21 cellular contexts compared by ENCODE assay signal in the genomic region with DNA sequence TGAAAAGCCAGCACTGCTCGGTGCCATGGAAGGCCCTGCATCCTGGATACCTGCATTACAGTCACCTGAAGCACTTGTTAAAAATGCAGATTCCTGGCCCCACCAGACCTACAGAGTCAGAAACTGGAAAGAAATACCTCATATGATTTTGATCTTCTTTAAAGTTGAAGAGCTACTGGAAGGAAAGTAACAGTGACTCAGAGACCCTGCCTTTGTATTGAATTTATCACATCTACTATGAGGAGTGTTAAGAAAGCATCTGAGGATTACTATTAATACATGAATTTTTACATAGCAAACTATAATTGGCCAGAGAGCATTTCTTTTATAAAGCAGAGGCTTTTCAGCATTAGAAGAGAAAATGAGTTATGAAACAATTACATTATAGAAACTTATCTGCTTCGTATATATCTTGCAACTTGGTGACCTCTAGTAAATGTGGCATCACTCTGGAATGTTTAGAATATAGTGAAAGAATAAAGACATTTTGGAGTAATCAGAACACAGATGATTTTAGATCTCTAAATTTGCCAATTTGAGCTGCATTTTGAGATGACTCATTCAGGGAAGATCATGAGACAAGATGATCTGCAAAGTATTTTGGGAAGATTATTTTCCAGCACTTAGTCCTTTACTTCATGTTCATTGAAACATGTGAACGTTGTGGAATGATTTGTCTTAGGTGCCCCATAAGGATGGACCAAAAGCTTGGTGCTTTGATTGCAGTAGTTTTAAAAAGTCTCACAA. TPM values are rescaled to one million over a fixed set of nuclear protein-coding genes. Genes with fewer than 3 reads are reported as not detected.
DNase-seq lines count a peak whose midpoint lies in the region; ATAC-seq, FAIRE-seq and TF ChIP-seq lines count a peak whose summit lies in the region.
"Had no signal": no experiment of that assay in that cellular context is flagged by ENCODE, and none has a peak within 500 bp of the region (broad histone marks: within the 10 kb centered on the region; RNA-seq: fewer than 3 reads in every experiment).

No MANE protein-coding gene starts in this region.

- H3K9me3 Mint-ChIP-seq in astrocyte (ENCODE audit: unreplicated experiment) = no peaks in the 10 kb centered on the region

- in situ Hi-C loops in GM23248 (cut with MboI) = no loop called here
- in situ Hi-C loops in KBM-7 (cut with MboI; ENCODE audit: low pct_unique_long_range_greater_than_20kb, low sequenced_read_pairs) = no loop called here

- DNase-seq in GM23248 (peak; percentile 61), astrocyte (ENCODE audit: low read depth) (no peak), fibroblast of the aortic adventitia (ENCODE audit: low read depth) (peak; percentile 13), D341Med (ENCODE audit: low spot score) (no peak), MG63 (no peak), KBM-7 (no peak)
- DNase-seq: BE2C; CD4-positive, alpha-beta memory T cell; DMS79 treated with DMSO at 0.1 percent for 48 hours; GDM1; NCI-H1930; NCI-H446; NCI-H69; SHP77 had no signal

- H3K79me2 ChIP-seq in GM23248 (ENCODE audit: insufficient read depth) (peaks cover 61% of the 10 kb centered on the region), astrocyte (ENCODE audit: insufficient read depth, low read length) (peaks cover 60% of the 10 kb centered on the region)

- H3K9me2 ChIP-seq in GM23248 (ENCODE audit: insufficient read depth) = no peaks in the 10 kb centered on the region

- peak overlapping the region; percentile 86 for H3K27ac Mint-ChIP-seq in astrocyte (ENCODE audit: unreplicated experiment)
- H3K27ac Mint-ChIP-seq: CD4-positive, alpha-beta memory T cell had no signal

- peaks cover 50% of the 10 kb centered on the region for H3F3A ChIP-seq in GM23248 (ENCODE audit: insufficient read depth)

- H3K27ac ChIP-seq in GM23248 (peak overlapping the region; percentile 58), astrocyte (ENCODE audit: low read depth, low read length) (no peak overlapping the region)

- ATAC-seq in HG03159 (IDR thresholded peaks at IDR 0.05; ENCODE audit: unreplicated experiment) = no peak
- ATAC-seq: SK-N-SH treated with all-trans-retinoic acid at 6 μM for 48 hours had no signal

- TF ChIP-seq CTCF in astrocyte (IDR thresholded peaks at IDR 0.05; ENCODE audit: insufficient read depth, low read depth, low read length) = no peak
- no peak for TF ChIP-seq CTCF in fibroblast of the aortic adventitia (IDR thresholded peaks at IDR 0.05; ENCODE audit: insufficient read depth, low read length)

- H4K20me1 ChIP-seq in GM23248 (ENCODE audit: insufficient read depth) (no peaks in the 10 kb centered on the region), astrocyte (ENCODE audit: insufficient read depth, low read length) (peaks cover 5% of the 10 kb centered on the region)

- H3K9ac ChIP-seq in GM23248 (peak overlapping the region; percentile 34; the same call in 1 of the 2 replicates), astrocyte (ENCODE audit: low read length) (no peak overlapping the region), skeletal muscle satellite cell (ENCODE audit: low read depth, low read length) (no peak overlapping the region)

- H3K36me3 ChIP-seq in GM23248 (ENCODE audit: low read depth) (no peaks in the 10 kb centered on the region), astrocyte (ENCODE audit: insufficient read depth, low read length) (no peaks in the 10 kb centered on the region), skeletal muscle satellite cell (ENCODE audit: insufficient read depth, low read length) (no peaks in the 10 kb centered on the region), MG63 (no peaks in the 10 kb centered on the region)
- H3K36me3 ChIP-seq: BE2C had no signal

- FAIRE-seq in astrocyte (lab: Jason Lieb, UNC) = peak; percentile 62
- FAIRE-seq: GM12891, GM18507, H1, RCC 7860 had no signal

- H3K27me3 ChIP-seq in GM23248 (replicated peaks; ENCODE audit: insufficient read depth) (no peaks in the 10 kb centered on the region), astrocyte (ENCODE audit: insufficient read depth, low read length) (no peaks in the 10 kb centered on the region), skeletal muscle satellite cell (ENCODE audit: control insufficient read depth, insufficient read depth, low read length) (no peaks in the 10 kb centered on the region), MG63 (no peaks in the 10 kb centered on the region)
- H3K27me3 ChIP-seq: BE2C had no signal

- H3K4me3 Mint-ChIP-seq in astrocyte (ENCODE audit: unreplicated experiment) = no peak overlapping the region
- H3K4me3 Mint-ChIP-seq: CD4-positive, alpha-beta memory T cell had no signal

- H3K4me2 ChIP-seq in GM23248 (ENCODE audit: unreplicated experiment) (peak overlapping the region; percentile 72), astrocyte (ENCODE audit: low read length) (peak overlapping the region; percentile 6), skeletal muscle satellite cell (ENCODE audit: low read length) (peak overlapping the region; percentile 6)

- peaks cover 2% of the 10 kb centered on the region for H3K36me3 Mint-ChIP-seq in astrocyte (ENCODE audit: low read depth, unreplicated experiment)
- H3K36me3 Mint-ChIP-seq: CD4-positive, alpha-beta memory T cell had no signal

- H3K4me1 ChIP-seq in GM23248 (ENCODE audit: insufficient read depth) (peaks cover 46% of the 10 kb centered on the region), astrocyte (ENCODE audit: insufficient read depth, low read length) (peaks cover 40% of the 10 kb centered on the region), skeletal muscle satellite cell (ENCODE audit: control insufficient read depth, insufficient read depth, low read length) (peaks cover 46% of the 10 kb centered on the region)
- H3K4me1 ChIP-seq: BE2C had no signal

- H3K4me3 ChIP-seq in GM23248 (peak overlapping the region; percentile 22; the same call in 1 of the 2 replicates), astrocyte (ENCODE audit: insufficient read depth, low read depth, low read length) (no peak overlapping the region), fibroblast of the aortic adventitia (ENCODE audit: low read depth, low read length) (no peak overlapping the region), skeletal muscle satellite cell (ENCODE audit: low read length) (no peak overlapping the region), MG63 (no peak overlapping the region)

- H3K27me3 Mint-ChIP-seq in astrocyte (ENCODE audit: low read depth, unreplicated experiment) = no peaks in the 10 kb centered on the region
- H3K27me3 Mint-ChIP-seq: CD4-positive, alpha-beta memory T cell had no signal

- peaks cover 41% of the 10 kb centered on the region for H3K4me1 Mint-ChIP-seq in astrocyte (ENCODE audit: low read depth, unreplicated experiment)

- H2AFZ ChIP-seq in GM23248 = no peak overlapping the region
- H2AFZ ChIP-seq in astrocyte (ENCODE audit: low read depth, low read length) = no peak overlapping the region

- no peaks in the 10 kb centered on the region for H3K9me3 ChIP-seq in GM23248 (ENCODE audit: low read depth)
- H3K9me3 ChIP-seq in astrocyte (ENCODE audit: insufficient read depth, low read depth, low read length) = no peaks in the 10 kb centered on the region
- H3K9me3 ChIP-seq in skeletal muscle satellite cell (replicated peaks; ENCODE audit: low read length) = no peaks in the 10 kb centered on the region
- H3K9me3 ChIP-seq in MG63 = no peaks in the 10 kb centered on the region
- H3K9me3 ChIP-seq: BE2C had no signal

- WGBS in GM23248 (ENCODE audit: low coverage in 1 of 2, low lambda C conversion rate in 2 of 2, missing lambda C conversion rate in 2 of 2), 2 experiments = 32 to 36% methylated on average over 3 of the region's 3 CpGs

RNA-seq across cellular contexts. Expression of a gene that starts 12.2 kb away (rescaled TPM):
- 62.8 and 77.4 TPM in 2 replicates for total RNA-seq in GM23248 (2014; rRNA removed; shearing (Covaris generic))
- 29.4 and 30.9 TPM in 2 replicates for polyA plus RNA-seq in GM23248 (2016; fragmentation: Nextera tagmentation; extraction: Ambion mirVana)
- 53.1 and 59.6 TPM in 2 replicates for total RNA-seq in astrocyte
- total RNA-seq in fibroblast of the aortic adventitia (ENCODE audit: low replicate concordance) = 64.2 and 65.3 TPM in 2 replicates
- total RNA-seq in skeletal muscle satellite cell (2012; rRNA removed) = 43.2 and 49.2 TPM in 2 replicates
- 13.2 and 57.7 TPM in 2 replicates for total RNA-seq in MG63 (2014; rRNA removed; shearing (Covaris generic); ENCODE audit: low replicate concordance)

Comparison
In these comparisons a context has a peak if more than half of its experiments do, and no peak if none do; other contexts are left out.
1. DNase-seq: peak in GM23248 (single experiment) and fibroblast of the aortic adventitia (single experiment); none in astrocyte (single experiment), D341Med (single experiment), MG63 (single experiment) and KBM-7 (single experiment).
2. H3K4me2 ChIP-seq: peak in every context shown above with its lines; median percentile 72 in GM23248; 6 in astrocyte; 6 in skeletal muscle satellite cell.